ENCODE assay signal across 1 cellular context in the genomic region with DNA sequence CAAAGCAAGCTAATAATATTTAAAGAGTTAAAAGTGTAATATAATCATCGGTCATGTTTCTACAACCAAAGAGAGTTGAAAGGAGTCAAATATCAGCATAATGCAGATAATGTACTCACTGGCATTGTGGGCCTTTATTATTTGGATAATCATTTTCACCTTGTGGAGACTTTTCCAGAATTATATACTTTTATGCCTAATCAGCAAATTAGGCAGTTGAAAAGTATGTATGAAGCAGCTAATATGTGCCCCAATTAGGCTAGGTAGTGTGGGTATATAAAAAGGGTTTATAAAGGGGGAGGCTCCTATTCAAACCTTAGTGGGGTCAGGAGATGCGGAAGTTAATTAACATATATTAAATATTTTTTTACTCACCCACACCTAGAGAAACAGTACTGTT.
TF ChIP-seq lines count a peak whose summit lies in the region.

No MANE protein-coding gene starts in this region.

TF ChIP-seq in HepG2, 621 proteins besides CTCF, POLR2A, EP300 and RAD21 (continued from another document):
- TF ChIP-seq, protein P1, sequence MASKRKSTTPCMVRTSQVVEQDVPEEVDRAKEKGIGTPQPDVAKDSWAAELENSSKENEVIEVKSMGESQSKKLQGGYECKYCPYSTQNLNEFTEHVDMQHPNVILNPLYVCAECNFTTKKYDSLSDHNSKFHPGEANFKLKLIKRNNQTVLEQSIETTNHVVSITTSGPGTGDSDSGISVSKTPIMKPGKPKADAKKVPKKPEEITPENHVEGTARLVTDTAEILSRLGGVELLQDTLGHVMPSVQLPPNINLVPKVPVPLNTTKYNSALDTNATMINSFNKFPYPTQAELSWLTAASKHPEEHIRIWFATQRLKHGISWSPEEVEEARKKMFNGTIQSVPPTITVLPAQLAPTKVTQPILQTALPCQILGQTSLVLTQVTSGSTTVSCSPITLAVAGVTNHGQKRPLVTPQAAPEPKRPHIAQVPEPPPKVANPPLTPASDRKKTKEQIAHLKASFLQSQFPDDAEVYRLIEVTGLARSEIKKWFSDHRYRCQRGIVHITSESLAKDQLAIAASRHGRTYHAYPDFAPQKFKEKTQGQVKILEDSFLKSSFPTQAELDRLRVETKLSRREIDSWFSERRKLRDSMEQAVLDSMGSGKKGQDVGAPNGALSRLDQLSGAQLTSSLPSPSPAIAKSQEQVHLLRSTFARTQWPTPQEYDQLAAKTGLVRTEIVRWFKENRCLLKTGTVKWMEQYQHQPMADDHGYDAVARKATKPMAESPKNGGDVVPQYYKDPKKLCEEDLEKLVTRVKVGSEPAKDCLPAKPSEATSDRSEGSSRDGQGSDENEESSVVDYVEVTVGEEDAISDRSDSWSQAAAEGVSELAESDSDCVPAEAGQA (IDR thresholded peaks at IDR 0.05; ENCODE audit: low read depth) = no peak
- TF ChIP-seq, protein P1 (CRISPR knock-in tag; IDR thresholded peaks at IDR 0.05; ENCODE audit: borderline replicate concordance) = no peak
- TF ChIP-seq ZNF232 (CRISPR knock-in tag; IDR thresholded peaks at IDR 0.05; ENCODE audit: borderline replicate concordance) (no peak), MIXL1 (CRISPR knock-in tag; IDR thresholded peaks at IDR 0.05) (no peak), CENPT (CRISPR knock-in tag; IDR thresholded peaks at IDR 0.05; ENCODE audit: low read depth) (no peak), HMG20B (CRISPR knock-in tag; conservative IDR thresholded peaks at IDR 0.05) (no peak), HNF4G (IDR thresholded peaks at IDR 0.05; ENCODE audit: borderline replicate concordance, low read depth, low read length) (no peak), HNF4G (CRISPR knock-in tag; IDR thresholded peaks at IDR 0.05; ENCODE audit: borderline replicate concordance, low read depth) (no peak), MAFF (IDR thresholded peaks at IDR 0.05; ENCODE audit: low read depth, low read length) (peak; percentile 98), FIP1L1 (IDR thresholded peaks at IDR 0.05; ENCODE audit: borderline replicate concordance, insufficient read depth, low read depth, low read length) (no peak), ZNF543 (CRISPR knock-in tag; IDR thresholded peaks at IDR 0.05) (no peak), RBAK (CRISPR knock-in tag; IDR thresholded peaks at IDR 0.05) (no peak), MAFK (conservative IDR thresholded peaks at IDR 0.05 in 1 of 2, IDR thresholded peaks at IDR 0.05 in 1 of 2; ENCODE audit: low read length in 2 of 2) (peak; percentile 97 to 99)
- TF ChIP-seq, protein P2, sequence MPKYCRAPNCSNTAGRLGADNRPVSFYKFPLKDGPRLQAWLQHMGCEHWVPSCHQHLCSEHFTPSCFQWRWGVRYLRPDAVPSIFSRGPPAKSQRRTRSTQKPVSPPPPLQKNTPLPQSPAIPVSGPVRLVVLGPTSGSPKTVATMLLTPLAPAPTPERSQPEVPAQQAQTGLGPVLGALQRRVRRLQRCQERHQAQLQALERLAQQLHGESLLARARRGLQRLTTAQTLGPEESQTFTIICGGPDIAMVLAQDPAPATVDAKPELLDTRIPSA (CRISPR knock-in tag; IDR thresholded peaks at IDR 0.05; ENCODE audit: borderline replicate concordance) = no peak
- TF ChIP-seq, protein P3, sequence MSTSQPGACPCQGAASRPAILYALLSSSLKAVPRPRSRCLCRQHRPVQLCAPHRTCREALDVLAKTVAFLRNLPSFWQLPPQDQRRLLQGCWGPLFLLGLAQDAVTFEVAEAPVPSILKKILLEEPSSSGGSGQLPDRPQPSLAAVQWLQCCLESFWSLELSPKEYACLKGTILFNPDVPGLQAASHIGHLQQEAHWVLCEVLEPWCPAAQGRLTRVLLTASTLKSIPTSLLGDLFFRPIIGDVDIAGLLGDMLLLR (CRISPR knock-in tag; IDR thresholded peaks at IDR 0.05) = no peak
